8 cellular contexts compared by ENCODE assay signal in the genomic region with DNA sequence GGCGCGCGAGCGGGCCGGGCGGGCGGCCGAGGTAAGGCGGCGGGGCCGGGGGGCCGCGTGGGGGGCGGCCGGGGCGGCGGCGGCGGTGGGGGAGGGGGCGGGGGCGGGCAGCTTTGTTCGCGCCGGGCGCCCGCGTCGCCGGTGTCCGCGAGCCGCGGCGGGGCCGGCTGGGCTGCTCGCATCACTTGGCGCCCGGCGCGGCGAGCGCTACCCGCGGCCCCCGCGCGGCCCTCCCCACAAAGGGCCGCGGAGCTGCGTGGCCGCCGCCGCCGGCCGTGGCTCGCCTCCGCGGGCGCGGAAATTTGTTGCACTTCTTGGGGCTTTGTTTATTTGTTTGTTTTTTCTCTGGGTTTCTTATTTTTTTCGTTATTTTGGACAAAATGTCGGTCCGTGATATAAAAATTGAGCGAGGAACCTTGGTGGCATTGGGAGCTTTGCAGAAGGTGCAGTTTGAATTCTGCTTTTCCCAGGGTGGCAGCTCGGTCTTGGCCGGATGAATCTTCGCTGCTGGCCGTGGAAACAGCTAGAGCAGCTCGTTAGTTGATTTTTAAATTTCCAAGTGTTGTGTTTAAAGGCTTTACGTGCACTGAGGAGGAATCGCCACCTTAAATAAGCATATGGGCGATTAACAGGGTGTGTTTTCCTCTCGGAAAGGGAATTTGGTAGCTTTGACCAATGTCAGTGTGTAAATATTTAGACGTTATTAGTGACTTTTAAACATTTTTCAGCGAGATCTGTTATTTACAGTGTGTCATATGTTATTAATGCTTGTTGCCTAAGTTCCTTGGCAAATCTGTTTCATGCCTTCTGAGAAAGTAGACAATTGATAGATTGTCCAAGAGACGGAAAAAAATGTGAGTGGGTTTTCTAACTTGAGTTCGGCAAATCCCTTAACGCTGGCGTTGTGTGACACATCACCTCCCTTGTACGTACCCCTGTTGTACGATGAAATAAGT. TPM values are rescaled to one million over a fixed set of nuclear protein-coding genes. Genes with fewer than 3 reads are reported as not detected.
DNase-seq lines count a peak whose midpoint lies in the region; ATAC-seq and TF ChIP-seq lines count a peak whose summit lies in the region.

No MANE protein-coding gene starts in this region.

- peak overlapping the region; percentile 39 for H3K27ac ChIP-seq in CD8-positive, alpha-beta T cell (ENCODE audit: low read depth, low read length)
- peak overlapping the region; percentile 15 for H3K27ac ChIP-seq in upper lobe of right lung

- H3K4me3 Mint-ChIP-seq in CD8-positive, alpha-beta T cell, result peak overlapping the region; percentile 92
- H3K4me3 Mint-ChIP-seq in natural killer cell treated with Interleukin-12 subunit alpha and Interleukin-12 subunit beta and Interleukin-15 and Interleukin-18, amount 100 ng/mL, for 72 hours, result peak overlapping the region; percentile 97

- peak overlapping the region; percentile 93 for H3K27ac Mint-ChIP-seq in CD8-positive, alpha-beta T cell
- H3K27ac Mint-ChIP-seq in natural killer cell treated with Interleukin-12 subunit alpha and Interleukin-12 subunit beta and Interleukin-15 and Interleukin-18, amount 100 ng/mL, for 72 hours, result peak overlapping the region; percentile 82 to 96

- no peaks in the 10 kb centered on the region for H3K9me3 Mint-ChIP-seq in CD8-positive, alpha-beta T cell
- no peaks in the 10 kb centered on the region for H3K9me3 Mint-ChIP-seq in natural killer cell treated with Interleukin-12 subunit alpha and Interleukin-12 subunit beta and Interleukin-15 and Interleukin-18, amount 100 ng/mL, for 72 hours

- CTCF ChIA-PET in CD8-positive, alpha-beta T cell (lab: Charles Lee), result interaction anchor here (0.8 to 1.6 kb wide), 7 partner anchors 7 to 85 kb away, joined by 3 to 11 read pairs (median 3); no protein-coding TSS in a partner anchor

- H3K4me1 Mint-ChIP-seq in CD8-positive, alpha-beta T cell (ENCODE audit: low read depth), result peaks cover 53% of the 10 kb centered on the region
- H3K4me1 Mint-ChIP-seq in natural killer cell treated with Interleukin-12 subunit alpha and Interleukin-12 subunit beta and Interleukin-15 and Interleukin-18, amount 100 ng/mL, for 72 hours (ENCODE audit: low read depth in 2 of 2), result peaks cover 29 to 47% of the 10 kb centered on the region in 2 donors

- intact Hi-C loops in CD8-positive, alpha-beta T cell (cut with DNase I, micrococcal nuclease), result loop anchor here (1.0 to 10.0 kb wide), 8 partner anchors 164 to 974 kb away; a partner anchor contains a TSS
- intact Hi-C loops in upper lobe of right lung (cut with DNase I), result no loop called here

- H3K27me3 Mint-ChIP-seq in CD8-positive, alpha-beta T cell (ENCODE audit: low read depth), result no peaks in the 10 kb centered on the region
- H3K27me3 Mint-ChIP-seq in natural killer cell treated with Interleukin-12 subunit alpha and Interleukin-12 subunit beta and Interleukin-15 and Interleukin-18, amount 100 ng/mL, for 72 hours, result no peaks in the 10 kb centered on the region

- no peaks in the 10 kb centered on the region for H3K9me3 ChIP-seq in CD8-positive, alpha-beta T cell (ENCODE audit: low read length)
- no peaks in the 10 kb centered on the region for H3K9me3 ChIP-seq in upper lobe of right lung

- ATAC-seq in CD8-positive, alpha-beta T cell, result peak; percentile 9
- peak; percentile 20 for ATAC-seq in GM21381 (IDR thresholded peaks at IDR 0.05; ENCODE audit: unreplicated experiment)
- ATAC-seq in natural killer cell treated with Interleukin-12 subunit alpha and Interleukin-12 subunit beta and Interleukin-15 and Interleukin-18, amount 100 ng/mL, for 72 hours, result peak; percentile 46 to 47
- ATAC-seq in upper lobe of right lung, result peak; percentile 1

- H3K4me1 ChIP-seq in CD8-positive, alpha-beta T cell (ENCODE audit: insufficient read depth, low read length), result peaks cover 28% of the 10 kb centered on the region
- peaks cover 40% of the 10 kb centered on the region for H3K4me1 ChIP-seq in upper lobe of right lung

- H3K27me3 ChIP-seq in CD8-positive, alpha-beta T cell (ENCODE audit: insufficient read depth, low read length), result no peaks in the 10 kb centered on the region
- no peaks in the 10 kb centered on the region for H3K27me3 ChIP-seq in upper lobe of right lung

- H3K4me3 ChIP-seq in CD8-positive, alpha-beta T cell (ENCODE audit: low read depth, low read length), result peak overlapping the region; percentile 85
- H3K4me3 ChIP-seq in fibroblast of pulmonary artery (replicated peaks; ENCODE audit: low read depth, low read length) (peak overlapping the region; percentile 80), upper lobe of right lung (peak overlapping the region; percentile 67)

- peak in 4 of 7 experiments; percentile 6 to 56 (median 20) for DNase-seq in CD8-positive, alpha-beta T cell
- DNase-seq in NCI-H146 treated with DMSO at 0.1 percent for 48 hours (lab: John Stamatoyannopoulos, UW; ENCODE audit: unreplicated experiment), result peak; percentile 1
- peak; percentile 44 for DNase-seq in activated T-cell treated with anti-CD3 and anti-CD28 coated beads, Interleukin-2, amount 50 U/mL, for 1 hour
- peak; percentile 46 for DNase-seq in fibroblast of pulmonary artery (ENCODE audit: low read depth)
- no peak for DNase-seq in natural killer cell treated with Interleukin-12 subunit alpha and Interleukin-12 subunit beta and Interleukin-15 and Interleukin-18, amount 100 ng/mL, for 72 hours (ENCODE audit: low spot score)
- DNase-seq in upper lobe of right lung, result peak; percentile 64
- no peak for DNase-seq in T1000 (lab: John Stamatoyannopoulos, UW)

- TF ChIP-seq CTCF in CD8-positive, alpha-beta T cell (IDR thresholded peaks at IDR 0.05), result no peak
- TF ChIP-seq CTCF in fibroblast of pulmonary artery (IDR thresholded peaks at IDR 0.05; ENCODE audit: low read length, missing control alignments) (no peak), upper lobe of right lung (IDR thresholded peaks at IDR 0.05) (no peak)

- peaks cover 13% of the 10 kb centered on the region for H3K36me3 Mint-ChIP-seq in CD8-positive, alpha-beta T cell
- H3K36me3 Mint-ChIP-seq in natural killer cell treated with Interleukin-12 subunit alpha and Interleukin-12 subunit beta and Interleukin-15 and Interleukin-18, amount 100 ng/mL, for 72 hours, result peaks cover 18% of the 10 kb centered on the region

- POLR2A ChIA-PET in CD8-positive, alpha-beta T cell (lab: Charles Lee), result interaction anchor here (0.7 to 3.6 kb wide), 13 partner anchors 10 to 1011 kb away, joined by 3 to 19 read pairs (median 4); no protein-coding TSS in a partner anchor

- H3K36me3 ChIP-seq in CD8-positive, alpha-beta T cell (ENCODE audit: insufficient read depth, low read length), result no peaks in the 10 kb centered on the region
- H3K36me3 ChIP-seq in upper lobe of right lung, result no peaks in the 10 kb centered on the region

RNA-seq across cellular contexts. Expression of a gene that starts 0.8 kb away (rescaled TPM):
- 10 to 100 TPM; 20.0 to 20.1 TPM for total RNA-seq in CD8-positive, alpha-beta T cell
- 10 to 100 TPM; 36.5 to 39.1 TPM for total RNA-seq in natural killer cell treated with Interleukin-12 subunit alpha and Interleukin-12 subunit beta and Interleukin-15 and Interleukin-18, amount 100 ng/mL, for 72 hours
- total RNA-seq in upper lobe of right lung, result 33.8 TPM

Comparison
In these comparisons a context has a peak if more than half of its experiments do, and no peak if none do; other contexts are left out.
1. DNase-seq: peak in CD8-positive, alpha-beta T cell (4 of 7), NCI-H146 treated with DMSO at 0.1 percent for 48 hours (single experiment), activated T-cell treated with anti-CD3 and anti-CD28 coated beads, Interleukin-2, amount 50 U/mL, for 1 hour (single experiment), fibroblast of pulmonary artery (single experiment) and upper lobe of right lung (single experiment); none in natural killer cell treated with Interleukin-12 subunit alpha and Interleukin-12 subunit beta and Interleukin-15 and Interleukin-18, amount 100 ng/mL, for 72 hours (single experiment) and T1000 (single experiment).
2. Peak in every context shown above with its lines, with median percentiles within 50 percentile points of each other: ATAC-seq and H3K4me3 ChIP-seq.